ENCODE assay signal across 27 cellular contexts in the genomic region with DNA sequence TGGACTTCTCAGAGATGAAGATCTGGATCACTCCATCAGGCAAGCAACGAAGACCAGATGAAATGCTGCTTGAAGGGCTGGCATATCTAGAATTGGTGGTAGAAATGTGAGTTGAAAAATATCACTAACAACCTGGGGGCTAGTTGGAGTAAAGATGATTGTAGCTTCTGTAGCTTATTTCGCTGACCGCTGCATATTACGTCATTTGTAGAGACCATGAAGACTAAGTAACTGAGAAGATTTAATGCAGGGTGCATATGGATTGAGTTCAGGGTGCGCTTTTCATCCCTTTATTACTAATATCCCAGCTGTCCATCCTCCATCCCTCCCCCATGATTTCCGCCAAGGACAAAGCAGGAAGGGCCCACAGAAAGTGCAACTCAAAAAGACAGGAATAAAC.
"Had no signal": no experiment of that assay in that cellular context is flagged by ENCODE, and none has a peak within 500 bp of the region (broad histone marks: within the 10 kb centered on the region; RNA-seq: fewer than 3 reads in every experiment).

No MANE protein-coding gene starts in this region.

- H3K4me3 ChIP-seq: stomach, suprapubic skin, testis, thoracic aorta, thyroid gland, tibial artery, tibial nerve, transverse colon, upper lobe of left lung, upper lobe of right lung, uterus, vagina had no signal

- H3K4me1 ChIP-seq: stomach, suprapubic skin, testis, thyroid gland, tibial artery, tibial nerve, transverse colon, upper lobe of left lung, upper lobe of right lung, uterus, vagina had no signal

- H3K36me3 ChIP-seq: stomach, suprapubic skin, thoracic aorta, thyroid gland, tibial artery, tibial nerve, transverse colon, upper lobe of left lung, upper lobe of right lung, uterus, vagina had no signal

- FAIRE-seq: urothelium cell line had no signal

- H3K27me3 ChIP-seq: stomach, suprapubic skin, testis, thyroid gland, tibial artery, tibial nerve, transverse colon, upper lobe of left lung, upper lobe of right lung, uterus, vagina had no signal

- H3K27ac ChIP-seq: stomach, suprapubic skin, testis, thoracic aorta, thyroid gland, tibial artery, tibial nerve, transverse colon, upper lobe of left lung, upper lobe of right lung, uterus, vagina had no signal

- DNase-seq: stimulated activated CD4-positive, alpha-beta T cell treated with anti-CD3 and anti-CD28 coated beads, Interleukin-2, amount 100 ng/mL, for 48 hours; stimulated activated CD4-positive, alpha-beta T cell treated with anti-CD3 and anti-CD28 coated beads, Interleukin-4, amount 100 ng/mL, for 1 hour; stimulated activated CD4-positive, alpha-beta T cell treated with anti-CD3 and anti-CD28 coated beads, Interleukin-4, amount 100 ng/mL, for 24 hours; stimulated activated CD4-positive, alpha-beta T cell treated with anti-CD3 and anti-CD28 coated beads, Interleukin-4, amount 100 ng/mL, for 4 hours; stimulated activated CD8-positive, alpha-beta memory T cell treated with anti-CD3 and anti-CD28 coated beads, Interleukin-4, amount 100 ng/mL, for 48 hours; stimulated activated naive B cell treated with anti-CD40 and anti-IgM and Interleukin-4, amounts not matched to agents 10 μg/mL and 1 μg/mL and 100 μg/mL, for 72 hours; stimulated activated naive CD4-positive, alpha-beta T cell; stimulated activated naive CD4-positive, alpha-beta T cell treated with Interleukin-2 at 50 U/mL for 16 hours; stimulated activated naive CD8-positive, alpha-beta T cell treated with anti-CD3 and anti-CD28 coated beads, Interleukin-15, amount 100 ng/mL, for 72 hours; stimulated activated naive CD8-positive, alpha-beta T cell treated with anti-CD3 and anti-CD28 coated beads, Interleukin-15, Interleukin-2, amounts not matched to agents 100 U/mL and 50 U/mL, for 24 hours; stomach; substantia nigra; testis; thyroid gland; tibial artery; transverse colon; trophoblast cell; upper lobe of left lung; upper lobe of right lung; uterus had no signal

- ATAC-seq: stimulated activated effector memory CD8-positive, alpha-beta T cell treated with anti-CD3 and anti-CD28 coated beads, Interleukin-12 subunit alpha, Interleukin-12 subunit beta, amount 100 ng/mL, for 72 hours; stimulated activated memory B cell treated with anti-CD40 and anti-IgM and Interleukin-4, amounts not matched to agents 10 μg/mL and 1 μg/mL and 100 μg/mL, for 72 hours; stimulated activated naive B cell treated with anti-CD40 and anti-IgM and Interleukin-4, amounts not matched to agents 10 μg/mL and 1 μg/mL and 100 μg/mL, for 72 hours; stimulated activated naive CD8-positive, alpha-beta T cell treated with anti-CD3 and anti-CD28 coated beads, Interleukin-15, amount 100 ng/mL, for 72 hours; stimulated activated naive CD8-positive, alpha-beta T cell treated with anti-CD3 and anti-CD28 coated beads, Interleukin-15, Interleukin-2, amounts not matched to agents 100 U/mL and 50 U/mL, for 24 hours; upper lobe of right lung had no signal

- H3K9me3 ChIP-seq: stomach, suprapubic skin, testis, thoracic aorta, thyroid gland, tibial artery, tibial nerve, transverse colon, upper lobe of left lung, upper lobe of right lung, uterus, vagina had no signal
